Comparison of ENCODE assay signal across 9 cellular contexts in genomic region chr2:184597571-184597980, GRCh38. TPM values are rescaled to one million over a fixed set of nuclear protein-coding genes. Genes with fewer than 3 reads are reported as not detected.
DNase-seq lines count a peak whose midpoint lies in the region; ATAC-seq, FAIRE-seq and TF ChIP-seq lines count a peak whose summit lies in the region.
"Had no signal": no experiment of that assay in that cellular context is flagged by ENCODE, and none has a peak within 500 bp of the region (broad histone marks: within the 10 kb centered on the region; RNA-seq: fewer than 3 reads in every experiment).

No MANE protein-coding gene starts in this region.

- H3K4me1 Mint-ChIP-seq in activated naive CD4-positive, alpha-beta T cell treated with anti-CD3 and anti-CD28 coated beads, Interleukin-2, amount 10 ng/mL, durations not matched to agents 7 days and 5 days = peaks cover 11% of the 10 kb centered on the region
- peaks cover 21% of the 10 kb centered on the region for H3K4me1 Mint-ChIP-seq in nephron progenitor cell

- no peak for ATAC-seq in HG03196 (IDR thresholded peaks at IDR 0.05; ENCODE audit: unreplicated experiment)

- peaks cover 44% of the 10 kb centered on the region for H3K27me3 Mint-ChIP-seq in activated naive CD4-positive, alpha-beta T cell treated with anti-CD3 and anti-CD28 coated beads, Interleukin-2, amount 10 ng/mL, durations not matched to agents 7 days and 5 days
- H3K27me3 Mint-ChIP-seq in nephron progenitor cell (ENCODE audit: low read depth, poor library complexity) = peaks cover 33% of the 10 kb centered on the region

- H3K36me3 Mint-ChIP-seq in activated naive CD4-positive, alpha-beta T cell treated with anti-CD3 and anti-CD28 coated beads, Interleukin-2, amount 10 ng/mL, durations not matched to agents 7 days and 5 days = no peaks in the 10 kb centered on the region
- H3K36me3 Mint-ChIP-seq in nephron progenitor cell (ENCODE audit: low read depth) = no peaks in the 10 kb centered on the region

- CTCF ChIA-PET in activated naive CD4-positive, alpha-beta T cell treated with anti-CD3 and anti-CD28 coated beads, Interleukin-2, amount 10 ng/mL, durations not matched to agents 7 days and 5 days (lab: Charles Lee) = no interaction called here

- H3K27ac Mint-ChIP-seq in activated naive CD4-positive, alpha-beta T cell treated with anti-CD3 and anti-CD28 coated beads, Interleukin-2, amount 10 ng/mL, durations not matched to agents 7 days and 5 days = no peak overlapping the region
- no peak overlapping the region for H3K27ac Mint-ChIP-seq in nephron progenitor cell

- FAIRE-seq in frontal cortex (lab: Jason Lieb, UNC) = no peak

- no peak for DNase-seq in activated naive CD4-positive, alpha-beta T cell treated with anti-CD3 and anti-CD28 coated beads, Interleukin-2, amount 10 ng/mL, durations not matched to agents 7 days and 5 days
- no peak for DNase-seq in activated naive CD4-positive, alpha-beta T cell treated with Interleukin-2 at 50 U/mL for 16 hours
- DNase-seq in KG1 (lab: John Stamatoyannopoulos, UW) = peak; percentile 60
- DNase-seq in frontal cortex (ENCODE audit: low spot score in 2 of 2) = peak; percentile 8 to 32
- DNase-seq in nephron progenitor cell = peak; percentile 21
- DNase-seq in activated CD4-positive, CD25-positive, alpha-beta regulatory T cell (lab: John Stamatoyannopoulos, UW) = no peak

- H3K4me3 ChIP-seq in WI38 (ENCODE audit: low read depth, low read length) = peak overlapping the region; percentile 67

- H3K4me3 Mint-ChIP-seq in activated naive CD4-positive, alpha-beta T cell treated with anti-CD3 and anti-CD28 coated beads, Interleukin-2, amount 10 ng/mL, durations not matched to agents 7 days and 5 days = peak overlapping the region; percentile 13
- peak overlapping the region; percentile 94 for H3K4me3 Mint-ChIP-seq in nephron progenitor cell

- no peaks in the 10 kb centered on the region for H3K9me3 Mint-ChIP-seq in activated naive CD4-positive, alpha-beta T cell treated with anti-CD3 and anti-CD28 coated beads, Interleukin-2, amount 10 ng/mL, durations not matched to agents 7 days and 5 days
- no peaks in the 10 kb centered on the region for H3K9me3 Mint-ChIP-seq in nephron progenitor cell

- no peak for TF ChIP-seq CTCF in WI38 (IDR thresholded peaks at IDR 0.05; ENCODE audit: low read depth, low read length)
- no peak for TF ChIP-seq CTCF in nephron progenitor cell (IDR thresholded peaks at IDR 0.05)

RNA-seq across cellular contexts. Expression of gene ZNF804A, which starts 0.8 kb away (rescaled TPM):
- total RNA-seq in frontal cortex = 13.9 TPM
- total RNA-seq: dermis microvascular lymphatic vessel endothelial cell had no signal

Comparison
In these comparisons a context has a peak if more than half of its experiments do, and no peak if none do; other contexts are left out.
1. DNase-seq: peak in KG1 (single experiment), frontal cortex (2 of 2) and nephron progenitor cell (single experiment); none in activated naive CD4-positive, alpha-beta T cell treated with anti-CD3 and anti-CD28 coated beads, Interleukin-2, amount 10 ng/mL, durations not matched to agents 7 days and 5 days (single experiment), activated naive CD4-positive, alpha-beta T cell treated with Interleukin-2 at 50 U/mL for 16 hours (single experiment) and activated CD4-positive, CD25-positive, alpha-beta regulatory T cell (0 of 4).